ENCODE assay signal across 9 cellular contexts in genomic region chr1:150257624-150258274, GRCh38. TPM values are rescaled to one million over a fixed set of nuclear protein-coding genes. Genes with fewer than 3 reads are reported as not detected.
DNase-seq lines count a peak whose midpoint lies in the region; ATAC-seq and TF ChIP-seq lines count a peak whose summit lies in the region.
"Had no signal": no experiment of that assay in that cellular context is flagged by ENCODE, and none has a peak within 500 bp of the region (broad histone marks: within the 10 kb centered on the region; RNA-seq: fewer than 3 reads in every experiment).

TSS of gene CA14 (plus strand) at chr1:150257774. CDS start at chr1:150258129, 355 bp downstream.

- no peak for ATAC-seq in HG02798 (IDR thresholded peaks at IDR 0.05; ENCODE audit: poor library complexity, unreplicated experiment)
- ATAC-seq in HG03520 (IDR thresholded peaks at IDR 0.05; ENCODE audit: unreplicated experiment) = no peak

- CTCF ChIA-PET in RWPE1 (lab: Yijun Ruan, JAX) = interaction anchor here (0.5 to 1.0 kb wide), 2 partner anchors 11 to 24 kb away, joined by 3 to 5 read pairs; no protein-coding TSS in a partner anchor

- peaks cover 6% of the 10 kb centered on the region for H3K36me3 Mint-ChIP-seq in nephron progenitor cell (ENCODE audit: low read depth)
- H3K36me3 Mint-ChIP-seq in activated CD4-positive, alpha-beta T cell treated with anti-CD3 and anti-CD28 coated beads, Interleukin-2, amount 10 ng/mL, durations not matched to agents 24 days and 14 days (ENCODE audit: low read depth) = no peaks in the 10 kb centered on the region
- H3K36me3 Mint-ChIP-seq: CD4-positive, CD25-positive, alpha-beta regulatory T cell had no signal

- intact Hi-C loops in activated CD4-positive, alpha-beta T cell treated with anti-CD3 and anti-CD28 coated beads, Interleukin-2, amount 10 ng/mL, durations not matched to agents 24 days and 14 days (cut with micrococcal nuclease) = loop anchor here (2.0 to 5.0 kb wide), 4 partner anchors 21 to 275 kb away; partner anchors contain the start of genes ANP32E and PRPF3

- POLR2A ChIA-PET in RWPE1 (lab: Yijun Ruan, JAX; ENCODE audit: low non-redundant PET) = no interaction called here

- H3K4me1 Mint-ChIP-seq in nephron progenitor cell = peaks cover 68% of the 10 kb centered on the region
- peaks cover 18% of the 10 kb centered on the region for H3K4me1 Mint-ChIP-seq in activated CD4-positive, alpha-beta T cell treated with anti-CD3 and anti-CD28 coated beads, Interleukin-2, amount 10 ng/mL, durations not matched to agents 24 days and 14 days

- H3K27me3 Mint-ChIP-seq in nephron progenitor cell (ENCODE audit: low read depth, poor library complexity) = peaks cover 4% of the 10 kb centered on the region
- peaks cover 52% of the 10 kb centered on the region for H3K27me3 Mint-ChIP-seq in activated CD4-positive, alpha-beta T cell treated with anti-CD3 and anti-CD28 coated beads, Interleukin-2, amount 10 ng/mL, durations not matched to agents 24 days and 14 days

- H3K27ac Mint-ChIP-seq in nephron progenitor cell = peak within 1 kb of the TSS; percentile 99
- no peak within 1 kb of the TSS for H3K27ac Mint-ChIP-seq in activated CD4-positive, alpha-beta T cell treated with anti-CD3 and anti-CD28 coated beads, Interleukin-2, amount 10 ng/mL, durations not matched to agents 24 days and 14 days

- peak within 1 kb of the TSS; percentile 94 for H3K4me3 Mint-ChIP-seq in nephron progenitor cell
- no peak within 1 kb of the TSS for H3K4me3 Mint-ChIP-seq in activated CD4-positive, alpha-beta T cell treated with anti-CD3 and anti-CD28 coated beads, Interleukin-2, amount 10 ng/mL, durations not matched to agents 24 days and 14 days

- H3K9me3 Mint-ChIP-seq in nephron progenitor cell = no peaks in the 10 kb centered on the region
- H3K9me3 Mint-ChIP-seq in activated CD4-positive, alpha-beta T cell treated with anti-CD3 and anti-CD28 coated beads, Interleukin-2, amount 10 ng/mL, durations not matched to agents 24 days and 14 days = no peaks in the 10 kb centered on the region
- H3K9me3 Mint-ChIP-seq: CD4-positive, CD25-positive, alpha-beta regulatory T cell had no signal

- H3K27ac ChIP-seq in RWPE1 = peak within 1 kb of the TSS; percentile 16; the same call in 1 of the 2 replicates

- DNase-seq in Ammon's horn (ENCODE audit: low spot score) (peak; percentile 77), RWPE1 (ENCODE audit: low spot score) (no peak), foreskin melanocyte (peak; percentile 29), nephron progenitor cell (peak; percentile 69), hepatic stellate cell (ENCODE audit: low spot score) (no peak)
- no peak for DNase-seq in activated CD4-positive, alpha-beta T cell treated with anti-CD3 and anti-CD28 coated beads, Interleukin-2, amount 10 ng/mL, durations not matched to agents 24 days and 14 days
- DNase-seq: CD4-positive, CD25-positive, alpha-beta regulatory T cell had no signal

- no peak for TF ChIP-seq CTCF in RWPE1 (conservative IDR thresholded peaks at IDR 0.05; ENCODE audit: low read depth)
- no peak for TF ChIP-seq CTCF in nephron progenitor cell (IDR thresholded peaks at IDR 0.05)

RNA-seq across cellular contexts. Expression of gene CA14, which starts in this region (rescaled TPM):
- total RNA-seq in activated CD4-positive, alpha-beta T cell treated with anti-CD3 and anti-CD28 coated beads, Interleukin-2, amount 10 ng/mL, durations not matched to agents 24 days and 14 days = not detected in 2 replicates
- total RNA-seq: CD4-positive, CD25-positive, alpha-beta regulatory T cell had no signal

Comparison
In these comparisons a context has a peak if more than half of its experiments do, and no peak if none do; other contexts are left out.
1. DNase-seq: peak in Ammon's horn (single experiment), foreskin melanocyte (single experiment) and nephron progenitor cell (single experiment); none in RWPE1 (single experiment), activated CD4-positive, alpha-beta T cell treated with anti-CD3 and anti-CD28 coated beads, Interleukin-2, amount 10 ng/mL, durations not matched to agents 24 days and 14 days (single experiment) and hepatic stellate cell (single experiment).